Comparison of ENCODE assay signal across 19 cellular contexts in genomic region chr7:128105228-128106022, GRCh38.
DNase-seq lines count a peak whose midpoint lies in the region; ATAC-seq, FAIRE-seq and TF ChIP-seq lines count a peak whose summit lies in the region.
"Had no signal": no experiment of that assay in that cellular context is flagged by ENCODE, and none has a peak within 500 bp of the region (broad histone marks: within the 10 kb centered on the region; RNA-seq: fewer than 3 reads in every experiment).

No MANE protein-coding gene starts in this region.

- POLR2A ChIA-PET in HepG2 (lab: Yijun Ruan, JAX): no interaction called here

- peaks cover 11% of the 10 kb centered on the region for H3K27me3 ChIP-seq in OCI-LY3 (ENCODE audit: low read depth, low read length)
- peaks cover 0 to 25% of the 10 kb centered on the region in 2 experiments for H3K27me3 ChIP-seq in HepG2 (ENCODE audit: control insufficient read depth in 1 of 2, insufficient read depth in 2 of 2, low read length in 2 of 2)

- in situ Hi-C loops in HepG2 (cut with HindIII; ENCODE audit: extremely low pct_ligation_motif_present, low pct_unique_long_range_greater_than_20kb): no loop called here

- FAIRE-seq in HepG2 (lab: Jason Lieb, UNC) (no peak), HTR-8/SVneo (lab: Jason Lieb, UNC) (no peak)

- 65% methylated on average over 11 of the region's 11 CpGs for WGBS in HepG2 (ENCODE audit: low lambda C conversion rate)

- DNase-seq in activated naive CD4-positive, alpha-beta T cell treated with anti-CD3 and anti-CD28 coated beads, Interleukin-2, amount 50 U/mL, for 16 hours: peak; percentile 1
- no peak for DNase-seq in activated naive CD4-positive, alpha-beta T cell (lab: John Stamatoyannopoulos, UW)
- DNase-seq in HepG2 (ENCODE audit: low spot score) (no peak), HTR-8/SVneo (ENCODE audit: insufficient read length, low spot score) (no peak)
- no peak for DNase-seq in effector CD4-positive, alpha-beta T cell
- DNase-seq: activated CD4-positive, alpha-beta memory T cell treated with anti-CD3 and anti-CD28 coated beads, Interleukin-2, amount 10 ng/mL, durations not matched to agents 7 days and 5 days; activated T-cell treated with anti-CD3 and anti-CD28 coated beads, Interleukin-2, amount 50 U/mL, for 72 hours; amniotic stem cell; effector CD8-positive, alpha-beta T cell; esophagus squamous epithelium; left ventricle myocardium superior; NCI-H1417; NCI-H774; stimulated activated CD4-positive, alpha-beta T cell treated with anti-CD3 and anti-CD28 coated beads, Interleukin-4, amount 100 ng/mL, for 24 hours had no signal

- BruUV-seq in HepG2 (replicated peaks; lab: Mats Ljungman, UMichigan): no TSS peak

- H3K79me2 ChIP-seq in OCI-LY3 (ENCODE audit: low read length) (no peaks in the 10 kb centered on the region), HepG2 (ENCODE audit: insufficient read depth, low read length) (no peaks in the 10 kb centered on the region)

- TF ChIP-seq RAD21 in HepG2 (CRISPR knock-in tag; IDR thresholded peaks at IDR 0.05): no peak

- no peak for TF ChIP-seq POLR2A in HepG2 (IDR thresholded peaks at IDR 0.05; ENCODE audit: insufficient read depth in 1 of 2, low read depth in 2 of 2, low read length in 2 of 2)

- H4K20me1 ChIP-seq in OCI-LY3 (ENCODE audit: insufficient read depth, low read length) (no peaks in the 10 kb centered on the region), HepG2 (ENCODE audit: insufficient read depth, low read length) (no peaks in the 10 kb centered on the region; the same call in 1 of the 2 replicates)

- H3K9me3 Mint-ChIP-seq in stimulated activated memory B cell treated with anti-CD40 and anti-IgM and Interleukin-4, amounts not matched to agents 10 μg/mL and 1 μg/mL and 100 μg/mL, for 72 hours: no peaks in the 10 kb centered on the region
- H3K9me3 Mint-ChIP-seq: activated CD4-positive, alpha-beta memory T cell treated with anti-CD3 and anti-CD28 coated beads, Interleukin-2, amount 10 ng/mL, durations not matched to agents 7 days and 5 days; activated T-cell treated with anti-CD3 and anti-CD28 coated beads, Interleukin-2, amount 50 U/mL, for 72 hours had no signal

- no peak overlapping the region for H3K27ac ChIP-seq in OCI-LY3 (ENCODE audit: low read length)
- H3K27ac ChIP-seq in HepG2 (ENCODE audit: extremely low read length, insufficient read depth, low read length): no peak overlapping the region
- H3K27ac ChIP-seq: esophagus squamous epithelium, SK-N-MC had no signal

- H3K4me3 ChIP-seq in OCI-LY3 (ENCODE audit: low read length) (peak overlapping the region; percentile 86), HepG2 (replicated peaks in 1 of 3; ENCODE audit: insufficient read depth in 1 of 3, low read depth in 2 of 3, low read length in 3 of 3) (no peak overlapping the region)

- TF ChIP-seq CTCF in OCI-LY3 (IDR thresholded peaks at IDR 0.05; ENCODE audit: low read depth, low read length) (no peak), HepG2 (CRISPR knock-in tag; IDR thresholded peaks at IDR 0.05) (no peak)

- H3K4me2 ChIP-seq in OCI-LY3 (ENCODE audit: low read length) (peak overlapping the region; percentile 98), HepG2 (ENCODE audit: low read depth, low read length) (no peak overlapping the region)

- intact Hi-C loops in HepG2 (cut with micrococcal nuclease; ENCODE audit: unreplicated experiment): no loop called here

- ATAC-seq in HepG2 (peak; percentile 7), GM19452 (IDR thresholded peaks at IDR 0.05; ENCODE audit: unreplicated experiment) (no peak)
- no peak for ATAC-seq in stimulated activated memory B cell treated with anti-CD40 and anti-IgM and Interleukin-4, amounts not matched to agents 10 μg/mL and 1 μg/mL and 100 μg/mL, for 72 hours
- ATAC-seq: activated T-cell treated with anti-CD3 and anti-CD28 coated beads, Interleukin-2, amount 50 U/mL, for 72 hours had no signal

- peaks cover 85% of the 10 kb centered on the region for H3K4me1 Mint-ChIP-seq in stimulated activated memory B cell treated with anti-CD40 and anti-IgM and Interleukin-4, amounts not matched to agents 10 μg/mL and 1 μg/mL and 100 μg/mL, for 72 hours

- H3K4me3 Mint-ChIP-seq in stimulated activated memory B cell treated with anti-CD40 and anti-IgM and Interleukin-4, amounts not matched to agents 10 μg/mL and 1 μg/mL and 100 μg/mL, for 72 hours: peak overlapping the region; percentile 54

- no peak overlapping the region for H3K9ac ChIP-seq in OCI-LY3 (ENCODE audit: low read length)
- no peak overlapping the region for H3K9ac ChIP-seq in HepG2 (ENCODE audit: insufficient read depth, low read depth, low read length)

- H3K9me3 ChIP-seq in OCI-LY3 (ENCODE audit: insufficient read depth, low read length) (no peaks in the 10 kb centered on the region), HepG2 (ENCODE audit: low read length) (no peaks in the 10 kb centered on the region)
- H3K9me3 ChIP-seq: esophagus squamous epithelium, Peyer's patch had no signal

- no peaks in the 10 kb centered on the region for H3K36me3 ChIP-seq in OCI-LY3 (replicated peaks; ENCODE audit: low read depth, low read length)
- no peaks in the 10 kb centered on the region for H3K36me3 ChIP-seq in HepG2 (replicated peaks in 1 of 2; ENCODE audit: control insufficient read depth in 1 of 2, insufficient read depth in 2 of 2, low read length in 2 of 2)
- H3K36me3 ChIP-seq: esophagus squamous epithelium, Peyer's patch had no signal

- CTCF ChIA-PET in HepG2 (lab: Yijun Ruan, JAX; ENCODE audit: low intra/inter-chr PET ratio, low total read pairs): no interaction called here

- TF ChIP-seq EP300 in HepG2 (IDR thresholded peaks at IDR 0.05; ENCODE audit: low read depth in 2 of 2, low read length in 2 of 2) (no peak), HepG2 (CRISPR knock-in tag; IDR thresholded peaks at IDR 0.05; ENCODE audit: borderline replicate concordance) (no peak)

- peaks cover 27% of the 10 kb centered on the region for H3K4me1 ChIP-seq in OCI-LY3 (ENCODE audit: low read length)
- H3K4me1 ChIP-seq in HepG2 (ENCODE audit: insufficient read depth, low read length): peaks cover 26% of the 10 kb centered on the region

- peak overlapping the region; percentile 93 for H3K27ac Mint-ChIP-seq in stimulated activated memory B cell treated with anti-CD40 and anti-IgM and Interleukin-4, amounts not matched to agents 10 μg/mL and 1 μg/mL and 100 μg/mL, for 72 hours
- H3K27ac Mint-ChIP-seq: activated T-cell treated with anti-CD3 and anti-CD28 coated beads, Interleukin-2, amount 50 U/mL, for 72 hours had no signal

- no peaks in the 10 kb centered on the region for H3K27me3 Mint-ChIP-seq in stimulated activated memory B cell treated with anti-CD40 and anti-IgM and Interleukin-4, amounts not matched to agents 10 μg/mL and 1 μg/mL and 100 μg/mL, for 72 hours

- no peaks in the 10 kb centered on the region for H3K36me3 Mint-ChIP-seq in stimulated activated memory B cell treated with anti-CD40 and anti-IgM and Interleukin-4, amounts not matched to agents 10 μg/mL and 1 μg/mL and 100 μg/mL, for 72 hours

- H2AFZ ChIP-seq in OCI-LY3 (ENCODE audit: low read depth, low read length): no peak overlapping the region
- H2AFZ ChIP-seq in HepG2 (ENCODE audit: low read length): no peak overlapping the region

TF ChIP-seq in HepG2, 621 proteins besides CTCF, POLR2A, EP300 and RAD21:
- TF ChIP-seq TRAFD1 (CRISPR knock-in tag; IDR thresholded peaks at IDR 0.05; ENCODE audit: borderline replicate concordance) (no peak), HNRNPLL (IDR thresholded peaks at IDR 0.05; ENCODE audit: low read depth, low read length, poor library complexity, severe bottlenecking) (no peak), ZKSCAN1 (IDR thresholded peaks at IDR 0.05; ENCODE audit: low read length) (no peak), SMYD3 (CRISPR knock-in tag; IDR thresholded peaks at IDR 0.05) (no peak), RORA (CRISPR knock-in tag; IDR thresholded peaks at IDR 0.05) (no peak), PAX8 (CRISPR knock-in tag; IDR thresholded peaks at IDR 0.05; ENCODE audit: borderline replicate concordance) (no peak), ZNF18 (CRISPR knock-in tag; IDR thresholded peaks at IDR 0.05; ENCODE audit: insufficient replicate concordance) (no peak), PHF5A (CRISPR knock-in tag; IDR thresholded peaks at IDR 0.05; ENCODE audit: low read depth, unreplicated experiment) (no peak), EHMT2 (IDR thresholded peaks at IDR 0.05; ENCODE audit: borderline replicate concordance, low read depth, low read length) (no peak), ATM (IDR thresholded peaks at IDR 0.05; ENCODE audit: borderline replicate concordance) (no peak), MZF1 (CRISPR knock-in tag; IDR thresholded peaks at IDR 0.05; ENCODE audit: borderline replicate concordance) (no peak), ZNF337 (CRISPR knock-in tag; IDR thresholded peaks at IDR 0.05; ENCODE audit: borderline replicate concordance, low read depth) (no peak), PHF20 (CRISPR knock-in tag; IDR thresholded peaks at IDR 0.05) (no peak), U2AF2 (IDR thresholded peaks at IDR 0.05; ENCODE audit: low read depth, low read length) (no peak), MTF1 (CRISPR knock-in tag; IDR thresholded peaks at IDR 0.05) (no peak), TRIM24 (CRISPR knock-in tag; IDR thresholded peaks at IDR 0.05) (no peak)
